Comparison of ENCODE assay signal across 10 cellular contexts in genomic region chr11:64035581-64035980, GRCh38. TPM values are rescaled to one million over a fixed set of nuclear protein-coding genes. Genes with fewer than 3 reads are reported as not detected.
DNase-seq lines count a peak whose midpoint lies in the region; ATAC-seq and TF ChIP-seq lines count a peak whose summit lies in the region.
"Had no signal": no experiment of that assay in that cellular context is flagged by ENCODE, and none has a peak within 500 bp of the region (broad histone marks: within the 10 kb centered on the region; RNA-seq: fewer than 3 reads in every experiment).

TSS of gene FLRT1 (plus strand) at chr11:64035931. CDS start at chr11:64116268, 80,337 bp downstream.

- no peak for ATAC-seq in GM19455 (IDR thresholded peaks at IDR 0.05; ENCODE audit: unreplicated experiment)
- no peak for ATAC-seq in HG02571 (IDR thresholded peaks at IDR 0.05; ENCODE audit: unreplicated experiment)

- H3K9me2 ChIP-seq in Karpas-422 (replicated peaks; ENCODE audit: insufficient read depth, low read length), result no peaks in the 10 kb centered on the region

- peaks cover 13% of the 10 kb centered on the region for H3K4me1 ChIP-seq in HUES6 (ENCODE audit: control insufficient read depth, insufficient read depth, low read length)
- peaks cover 19% of the 10 kb centered on the region for H3K4me1 ChIP-seq in ectodermal cell (ENCODE audit: control insufficient read depth, insufficient read depth, low read length)
- peaks cover 12% of the 10 kb centered on the region for H3K4me1 ChIP-seq in neural progenitor cell
- no peaks in the 10 kb centered on the region for H3K4me1 ChIP-seq in Karpas-422 (ENCODE audit: low read length)

- H3K27ac ChIP-seq in AG04450 (ENCODE audit: low read depth, low read length) (no peak within 1 kb of the TSS), HUES6 (ENCODE audit: low read depth, low read length) (no peak within 1 kb of the TSS), ectodermal cell (ENCODE audit: insufficient read depth, low read depth, low read length, poor library complexity, severe bottlenecking) (no peak within 1 kb of the TSS), neural progenitor cell (no peak within 1 kb of the TSS), Karpas-422 (ENCODE audit: low read length) (no peak within 1 kb of the TSS)

- H2AFZ ChIP-seq in neural progenitor cell (replicated peaks), result no peak within 1 kb of the TSS
- no peak within 1 kb of the TSS for H2AFZ ChIP-seq in Karpas-422 (ENCODE audit: low read length)

- H3K27me3 ChIP-seq in AG04450 (ENCODE audit: control insufficient read depth, insufficient read depth, low read length) (peaks cover 33% of the 10 kb centered on the region), HUES6 (ENCODE audit: control insufficient read depth, insufficient read depth, low read length) (peaks cover 96% of the 10 kb centered on the region), ectodermal cell (ENCODE audit: control insufficient read depth, insufficient read depth, low read length, poor library complexity, severe bottlenecking) (peaks cover 64% of the 10 kb centered on the region), neural progenitor cell (peaks cover 100% of the 10 kb centered on the region), Karpas-422 (ENCODE audit: low read length) (no peaks in the 10 kb centered on the region)

- peak within 1 kb of the TSS; percentile 88 for H3K4me3 Mint-ChIP-seq in neural progenitor cell

- no peak for DNase-seq in AG04450 (ENCODE audit: low read depth, low spot score)
- peak; percentile 70 for DNase-seq in neural progenitor cell (ENCODE audit: low spot score)
- no peak for DNase-seq in Karpas-422
- no peak for DNase-seq in SW 1271 (lab: John Stamatoyannopoulos, UW)
- DNase-seq: effector CD8-positive, alpha-beta T cell; stimulated activated CD4-positive, alpha-beta T cell treated with anti-CD3 and anti-CD28 coated beads, Interleukin-4, amount 100 ng/mL, for 1 hour had no signal

- H4K20me1 ChIP-seq in neural progenitor cell (ENCODE audit: low read depth) (peaks cover 45% of the 10 kb centered on the region), Karpas-422 (ENCODE audit: insufficient read depth, low read depth, low read length) (no peaks in the 10 kb centered on the region)

- WGBS in ectodermal cell, 2 experiments, result 0 to 1% methylated on average over 49 to 54 of the region's 66 CpGs

- H3K9me3 ChIP-seq in AG04450 (ENCODE audit: control insufficient read depth, insufficient read depth, low read length) (no peaks in the 10 kb centered on the region; the same call in 1 of the 2 replicates), HUES6 (ENCODE audit: control insufficient read depth, insufficient read depth, low read depth, low read length) (no peaks in the 10 kb centered on the region), ectodermal cell (ENCODE audit: control insufficient read depth, low read length) (no peaks in the 10 kb centered on the region), neural progenitor cell (ENCODE audit: low read depth) (no peaks in the 10 kb centered on the region), Karpas-422 (ENCODE audit: low read length) (no peaks in the 10 kb centered on the region)

- H3K9ac ChIP-seq in HUES6 (ENCODE audit: low read length), result peak within 1 kb of the TSS; percentile 6
- no peak within 1 kb of the TSS for H3K9ac ChIP-seq in neural progenitor cell
- H3K9ac ChIP-seq in Karpas-422 (ENCODE audit: low read length), result no peak within 1 kb of the TSS

- no peaks in the 10 kb centered on the region for H3K36me3 ChIP-seq in HUES6 (ENCODE audit: control insufficient read depth, insufficient read depth, low read length)
- no peaks in the 10 kb centered on the region for H3K36me3 ChIP-seq in ectodermal cell (ENCODE audit: control insufficient read depth, insufficient read depth, low read length)
- no peaks in the 10 kb centered on the region for H3K36me3 ChIP-seq in neural progenitor cell
- H3K36me3 ChIP-seq in Karpas-422 (ENCODE audit: insufficient read depth, low read length), result no peaks in the 10 kb centered on the region

- CTCF ChIA-PET in AG04450 (lab: Charles Lee), result interaction anchor here (1.2 kb wide), 1 partner anchor 117 kb away, joined by 3 read pairs; no protein-coding TSS in a partner anchor

- no peaks in the 10 kb centered on the region for H3K9me3 Mint-ChIP-seq in neural progenitor cell

- H3K36me3 Mint-ChIP-seq in neural progenitor cell, result no peaks in the 10 kb centered on the region

- H3K79me2 ChIP-seq in neural progenitor cell (ENCODE audit: low read depth), result no peaks in the 10 kb centered on the region
- H3K79me2 ChIP-seq in Karpas-422 (ENCODE audit: low read length), result no peaks in the 10 kb centered on the region

- POLR2A ChIA-PET in AG04450 (lab: Yijun Ruan, JAX), result no interaction called here

- H3F3A ChIP-seq in neural progenitor cell (ENCODE audit: low read depth), result peaks cover 26% of the 10 kb centered on the region

- H3K4me2 ChIP-seq in neural progenitor cell (peak within 1 kb of the TSS; percentile 97), Karpas-422 (ENCODE audit: low read depth, low read length, poor library complexity, severe bottlenecking) (no peak within 1 kb of the TSS)

- H3K4me1 Mint-ChIP-seq in neural progenitor cell, result peaks cover 21% of the 10 kb centered on the region

- H3K4me3 ChIP-seq in AG04450 (ENCODE audit: low read depth, low read length) (peak within 1 kb of the TSS; percentile 48), HUES6 (ENCODE audit: low read depth, low read length) (peak within 1 kb of the TSS; percentile 58), ectodermal cell (ENCODE audit: insufficient read depth, low read depth, low read length) (peak within 1 kb of the TSS; percentile 43), neural progenitor cell (peak within 1 kb of the TSS; percentile 62), Karpas-422 (ENCODE audit: low read length) (no peak within 1 kb of the TSS)

- H3K27ac Mint-ChIP-seq in neural progenitor cell, result no peak within 1 kb of the TSS

- peaks cover 13% of the 10 kb centered on the region for H3K27me3 Mint-ChIP-seq in neural progenitor cell (ENCODE audit: insufficient read depth, low read depth)

- TF ChIP-seq CTCF in AG04450 (IDR thresholded peaks at IDR 0.05; ENCODE audit: low read depth, low read length) (no peak), neural progenitor cell (IDR thresholded peaks at IDR 0.05) (no peak)

RNA-seq across cellular contexts. Expression of gene FLRT1, which starts in this region (rescaled TPM):
- polyA plus RNA-seq in AG04450 (2011; rRNA removed), result 0.17 and 0.33 TPM in 2 replicates
- 0.13 and 0.46 TPM in 2 replicates for polyA minus RNA-seq in AG04450 (2011; rRNA and poly(A)+ RNA removed)
- polyA plus RNA-seq in ectodermal cell (2013, experiment 1 of 4), result 1.3 TPM
- polyA plus RNA-seq in ectodermal cell (2013, experiment 2 of 4), result 1.5 TPM
- polyA plus RNA-seq in ectodermal cell (2013, experiment 3 of 4), result 0.96 TPM
- polyA plus RNA-seq in ectodermal cell (2013, experiment 4 of 4), result 1.5 TPM
- total RNA-seq in neural progenitor cell (ENCODE audit: low replicate concordance), result 0.11 and 0.12 TPM in 2 replicates
- not detected in 2 replicates for total RNA-seq in Karpas-422 (2014; rRNA removed; shearing (Covaris generic); ENCODE audit: low replicate concordance)

Comparison
In these comparisons a context has a peak if more than half of its experiments do, and no peak if none do; other contexts are left out.
1. Peak in DNase-seq, H3K4me3 ChIP-seq and H3K4me2 ChIP-seq in neural progenitor cell; RNA of the gene not detected or under 1 TPM.